In the genomic region with DNA sequence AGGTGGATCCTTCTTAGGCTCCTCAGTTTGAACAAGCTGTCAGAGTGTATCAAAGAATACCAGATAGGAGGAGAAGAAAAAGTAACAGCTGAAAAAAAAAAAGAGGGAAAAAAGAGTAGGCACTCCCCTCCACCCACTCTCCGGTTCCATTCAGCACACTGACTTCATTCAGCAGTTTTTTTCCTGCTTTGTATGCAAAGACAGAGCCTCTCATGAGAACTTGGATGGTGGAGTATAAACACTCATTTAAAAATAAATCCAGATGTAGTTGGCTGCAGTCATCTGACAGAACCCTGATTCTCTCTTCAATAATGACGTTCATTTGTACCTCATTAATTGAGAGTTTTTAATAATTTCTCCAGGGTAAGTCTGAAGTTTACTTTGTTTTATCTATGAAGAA, we compare ENCODE assay signal across 18 cellular contexts.
DNase-seq lines count a peak whose midpoint lies in the region; ATAC-seq and TF ChIP-seq lines count a peak whose summit lies in the region.
"Had no signal": no experiment of that assay in that cellular context is flagged by ENCODE, and none has a peak within 500 bp of the region (broad histone marks: within the 10 kb centered on the region; RNA-seq: fewer than 3 reads in every experiment).

No MANE protein-coding gene starts in this region.

- TF ChIP-seq CTCF in osteocyte (IDR thresholded peaks at IDR 0.05), result no peak

- DNase-seq in NCI-H146 treated with DMSO at 0.1 percent for 48 hours (lab: John Stamatoyannopoulos, UW; ENCODE audit: unreplicated experiment) (peak; percentile 95), NCI-H146 (lab: John Stamatoyannopoulos, UW) (no peak), NCI-H2029 (lab: John Stamatoyannopoulos, UW) (peak; percentile 84), epidermal melanocyte (ENCODE audit: insufficient read length, low spot score) (peak; percentile 25), midbrain (lab: John Stamatoyannopoulos, UW) (peak; percentile 49), osteocyte (ENCODE audit: extremely low spot score, unreplicated experiment) (no peak)
- DNase-seq: AML-193, DMS 273 treated with DMSO at 0.1 percent for 48 hours, DND-41, HCEC 1CT, MV-4-11, NCI-H2171, NCI-H446 treated with DMSO at 0.1 percent for 48 hours, OCI-M1, SHP77 had no signal

- no peaks in the 10 kb centered on the region for H3K27me3 Mint-ChIP-seq in osteocyte (ENCODE audit: unreplicated experiment)

- H3K9me3 Mint-ChIP-seq in osteocyte (ENCODE audit: unreplicated experiment), result no peaks in the 10 kb centered on the region

- no peak overlapping the region for H3K27ac Mint-ChIP-seq in osteocyte (ENCODE audit: unreplicated experiment)
- H3K27ac Mint-ChIP-seq: CD14-positive monocyte had no signal

- no peaks in the 10 kb centered on the region for H3K36me3 Mint-ChIP-seq in osteocyte (ENCODE audit: unreplicated experiment)
- H3K36me3 Mint-ChIP-seq: CD14-positive monocyte had no signal

- no peak for ATAC-seq in GM18870 (IDR thresholded peaks at IDR 0.05; ENCODE audit: unreplicated experiment)
- no peak for ATAC-seq in GM19395 (IDR thresholded peaks at IDR 0.05; ENCODE audit: unreplicated experiment)

- H3K4me3 Mint-ChIP-seq in osteocyte (ENCODE audit: unreplicated experiment), result no peak overlapping the region
- H3K4me3 Mint-ChIP-seq: CD14-positive monocyte had no signal

- no peaks in the 10 kb centered on the region for H3K4me1 Mint-ChIP-seq in osteocyte (ENCODE audit: unreplicated experiment)

Comparison
In these comparisons a context has a peak if more than half of its experiments do, and no peak if none do; other contexts are left out.
1. DNase-seq: peak in NCI-H146 treated with DMSO at 0.1 percent for 48 hours (single experiment), NCI-H2029 (single experiment), epidermal melanocyte (single experiment) and midbrain (single experiment); none in NCI-H146 (single experiment) and osteocyte (single experiment).